Comparison of ENCODE assay signal across 8 cellular contexts in genomic region chr4:183905081-183905592, GRCh38. TPM values are rescaled to one million over a fixed set of nuclear protein-coding genes. Genes with fewer than 3 reads are reported as not detected.
DNase-seq lines count a peak whose midpoint lies in the region; ATAC-seq and TF ChIP-seq lines count a peak whose summit lies in the region.

Gene STOX2, plus strand, starts transcription at chr4:183905307. Its CDS starts 1,484 bp downstream, at chr4:183906791.

- H3K27me3 Mint-ChIP-seq in brain, result peaks cover 20% of the 10 kb centered on the region
- H3K27me3 Mint-ChIP-seq in immature natural killer cell (ENCODE audit: low read depth in 3 of 3), result peaks cover 12 to 27% (median 23%) of the 10 kb centered on the region in 3 donors

- no peak within 1 kb of the TSS for H3K27ac ChIP-seq in iPS-18a (ENCODE audit: low read length)
- no peak within 1 kb of the TSS for H3K27ac ChIP-seq in rectal smooth muscle tissue (ENCODE audit: low read depth, low read length)

- H3K4me1 ChIP-seq in iPS-18a (ENCODE audit: control insufficient read depth, low read depth, low read length) (peaks cover 25% of the 10 kb centered on the region), rectal smooth muscle tissue (ENCODE audit: control insufficient read depth, insufficient read depth, low read length) (no peaks in the 10 kb centered on the region)

- peak within 1 kb of the TSS in 4 of 5 experiments; percentile 93 to 99 (median 96) for H3K27ac Mint-ChIP-seq in brain
- no peak within 1 kb of the TSS for H3K27ac Mint-ChIP-seq in immature natural killer cell

- peak within 1 kb of the TSS; percentile 70 for H3K9ac ChIP-seq in iPS-18a (ENCODE audit: low read length)
- H3K9ac ChIP-seq in rectal smooth muscle tissue (ENCODE audit: low read length), result no peak within 1 kb of the TSS

- TF ChIP-seq CTCF in brain (conservative IDR thresholded peaks at IDR 0.05), result no peak

- H3K4me3 Mint-ChIP-seq in brain (peak within 1 kb of the TSS in 3 of 5 experiments; percentile 93 to 98 (median 98)), immature natural killer cell (peak within 1 kb of the TSS in 2 of 5 donors; percentile 33 to 64)

- peaks cover 20% of the 10 kb centered on the region for H3K36me3 Mint-ChIP-seq in brain
- peaks cover 0 to 3% (median 0%) of the 10 kb centered on the region in 3 donors for H3K36me3 Mint-ChIP-seq in immature natural killer cell

- H3K9me3 ChIP-seq in iPS-18a (ENCODE audit: control insufficient read depth, low read depth, low read length), result no peaks in the 10 kb centered on the region

- H3K4me1 Mint-ChIP-seq in brain (peaks cover 11% of the 10 kb centered on the region), immature natural killer cell (peaks cover 0 to 2% of the 10 kb centered on the region in 2 donors)

- H3K27me3 ChIP-seq in iPS-18a (ENCODE audit: control insufficient read depth, insufficient read depth, low read length) (peaks cover 65% of the 10 kb centered on the region), rectal smooth muscle tissue (ENCODE audit: control insufficient read depth, insufficient read depth, low read length) (no peaks in the 10 kb centered on the region)

- H3K36me3 ChIP-seq in iPS-18a (ENCODE audit: control insufficient read depth, low read depth, low read length) (no peaks in the 10 kb centered on the region), rectal smooth muscle tissue (ENCODE audit: control insufficient read depth, insufficient read depth, low read length) (no peaks in the 10 kb centered on the region)

- no peak for ATAC-seq in GM19455 (IDR thresholded peaks at IDR 0.05; ENCODE audit: unreplicated experiment)

- peak within 1 kb of the TSS; percentile 87 for H3K4me3 ChIP-seq in iPS-18a (ENCODE audit: low read length)
- peak within 1 kb of the TSS; percentile 70 for H3K4me3 ChIP-seq in rectal smooth muscle tissue (ENCODE audit: low read length)

- H3K9me3 Mint-ChIP-seq in brain (peaks cover 5 to 22% (median 10%) of the 10 kb centered on the region in 5 experiments), immature natural killer cell (peaks cover 0 to 9% (median 0%) of the 10 kb centered on the region in 6 donors)

- peak; percentile 0 for DNase-seq in NCI-H146 (lab: John Stamatoyannopoulos, UW)
- no peak for DNase-seq in NCI-H146 treated with DMSO at 0.1 percent for 48 hours (lab: John Stamatoyannopoulos, UW; ENCODE audit: unreplicated experiment)
- DNase-seq in NCI-H526 (lab: John Stamatoyannopoulos, UW), result peak; percentile 74 to 87
- no peak for DNase-seq in immature natural killer cell

RNA-seq across cellular contexts. Expression of gene STOX2, which starts in this region (rescaled TPM):
- polyA plus RNA-seq in brain (ENCODE audit: insufficient read depth, low read depth, low replicate concordance) (3.9 TPM), immature natural killer cell (not detected)

Comparison
In these comparisons a context has a peak if more than half of its experiments do, and no peak if none do; other contexts are left out.
1. DNase-seq: peak in NCI-H146 (single experiment) and NCI-H526 (2 of 2); none in NCI-H146 treated with DMSO at 0.1 percent for 48 hours (single experiment) and immature natural killer cell (0 of 3).
2. H3K27ac Mint-ChIP-seq: peak in brain (4 of 5); none in immature natural killer cell (0 of 6).